ENCODE assay signal across 1 cellular context in the genomic region with DNA sequence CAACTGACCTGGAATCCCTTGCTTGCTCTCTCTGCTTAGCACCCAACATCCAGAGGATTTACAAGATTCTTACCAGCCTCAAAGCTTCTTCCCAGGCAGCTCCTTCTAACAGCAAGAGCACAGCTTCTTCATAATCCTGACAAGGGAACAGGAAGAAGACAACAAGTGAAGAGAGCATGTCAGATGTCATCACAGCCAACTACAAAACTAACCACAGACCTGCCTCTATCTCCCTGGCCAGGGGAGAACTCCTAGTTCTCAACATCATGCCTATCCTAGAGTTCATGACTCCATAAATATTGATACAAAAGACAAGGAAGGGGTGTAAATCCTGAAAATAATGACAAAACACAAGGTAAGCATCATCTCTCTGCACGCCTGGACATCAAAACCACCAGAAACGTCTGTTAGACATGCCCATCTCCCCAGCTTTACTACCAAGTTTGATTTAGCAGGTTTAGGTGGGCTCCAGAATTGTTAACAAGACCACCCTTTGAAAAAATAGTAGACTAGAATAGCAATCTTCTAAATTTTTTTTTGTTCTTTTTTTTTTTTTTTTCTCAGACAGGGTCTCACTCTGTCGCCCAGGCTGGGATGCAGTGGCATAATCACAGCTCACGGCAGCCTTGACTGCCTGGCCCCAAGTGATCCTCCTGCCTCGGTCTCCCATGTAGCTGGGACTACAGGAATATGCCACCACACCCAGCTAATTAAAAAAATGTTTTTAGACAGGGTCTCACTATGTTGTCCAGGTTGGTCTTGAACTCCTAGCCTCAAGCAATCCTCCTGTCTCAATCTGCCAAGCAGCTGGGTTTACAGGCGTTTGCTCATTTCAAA.
A peak's percentile ranks its signal among the peaks of the same experiment; 100 is the strongest.
TF ChIP-seq lines count a peak whose summit lies in the region.

No MANE protein-coding gene starts in this region.

TF ChIP-seq in HepG2, 621 proteins besides CTCF, POLR2A, EP300 and RAD21:
- TF ChIP-seq ZNF121 (CRISPR knock-in tag; IDR thresholded peaks at IDR 0.05) (peak; percentile 25; the same call in 1 of the 2 replicates), RBM22 (optimal IDR thresholded peaks at IDR 0.05; ENCODE audit: low read length) (peak; percentile 86), MAFF (IDR thresholded peaks at IDR 0.05; ENCODE audit: low read depth, low read length) (no peak), RBFOX2 (IDR thresholded peaks at IDR 0.05; ENCODE audit: low read depth, low read length) (peak; percentile 83), KAT7 (CRISPR knock-in tag; IDR thresholded peaks at IDR 0.05; ENCODE audit: borderline replicate concordance) (0 out of 2 replicates have a peak, but pooled peaks have one; percentile 44), AGO2 (optimal IDR thresholded peaks at IDR 0.05; ENCODE audit: low read depth, low read length) (peak; percentile 58), POLR2G (IDR thresholded peaks at IDR 0.05; ENCODE audit: low read depth, low read length) (peak; percentile 59; the same call in 1 of the 2 replicates), SP5 (CRISPR knock-in tag; IDR thresholded peaks at IDR 0.05; ENCODE audit: borderline replicate concordance, low read depth) (no peak), SSRP1 (CRISPR knock-in tag; IDR thresholded peaks at IDR 0.05) (peak; percentile 79; the same call in 1 of the 2 replicates)
- TF ChIP-seq, protein P1, sequence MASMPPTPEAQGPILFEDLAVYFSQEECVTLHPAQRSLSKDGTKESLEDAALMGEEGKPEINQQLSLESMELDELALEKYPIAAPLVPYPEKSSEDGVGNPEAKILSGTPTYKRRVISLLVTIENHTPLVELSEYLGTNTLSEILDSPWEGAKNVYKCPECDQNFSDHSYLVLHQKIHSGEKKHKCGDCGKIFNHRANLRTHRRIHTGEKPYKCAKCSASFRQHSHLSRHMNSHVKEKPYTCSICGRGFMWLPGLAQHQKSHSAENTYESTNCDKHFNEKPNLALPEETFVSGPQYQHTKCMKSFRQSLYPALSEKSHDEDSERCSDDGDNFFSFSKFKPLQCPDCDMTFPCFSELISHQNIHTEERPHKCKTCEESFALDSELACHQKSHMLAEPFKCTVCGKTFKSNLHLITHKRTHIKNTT (CRISPR knock-in tag; IDR thresholded peaks at IDR 0.05): no peak
